Comparison of ENCODE assay signal across 19 cellular contexts in genomic region chr13:59024434-59024833, GRCh38.
"Had no signal": no experiment of that assay in that cellular context is flagged by ENCODE, and none has a peak within 500 bp of the region (broad histone marks: within the 10 kb centered on the region; RNA-seq: fewer than 3 reads in every experiment).

No MANE protein-coding gene starts in this region.

- ATAC-seq: left ventricle myocardium superior; natural killer cell treated with Interleukin-12 subunit alpha and Interleukin-12 subunit beta and Interleukin-15 and Interleukin-18, amount 100 ng/mL, for 72 hours; right cardiac atrium had no signal

- DNase-seq: activated CD4-positive, alpha-beta T cell treated with anti-CD3 and anti-CD28 coated beads, Interleukin-2, amount 10 ng/mL, durations not matched to agents 7 days and 5 days; activated CD8-positive, alpha-beta memory T cell treated with anti-CD3 and anti-CD28 coated beads, Interleukin-2, amount 50 U/mL, for 48 hours; activated naive CD4-positive, alpha-beta T cell; activated naive CD8-positive, alpha-beta T cell treated with anti-CD3 and anti-CD28 coated beads, Interleukin-2, amount 10 ng/mL, durations not matched to agents 7 days and 5 days; aorta; esophagus squamous epithelium; hippocampal formation; kidney glomerular epithelial cell; left ventricle myocardium superior; mesendoderm; right cardiac atrium; stimulated activated CD4-positive, alpha-beta T cell treated with anti-CD3 and anti-CD28 coated beads, Interleukin-4, amount 100 ng/mL, for 24 hours; stimulated activated naive CD4-positive, alpha-beta T cell treated with Interleukin-2 at 50 U/mL for 16 hours; transverse colon had no signal

- H3K27ac Mint-ChIP-seq: activated CD4-positive, alpha-beta T cell treated with anti-CD3 and anti-CD28 coated beads, Interleukin-2, amount 10 ng/mL, durations not matched to agents 7 days and 5 days; activated naive CD8-positive, alpha-beta T cell treated with anti-CD3 and anti-CD28 coated beads, Interleukin-2, amount 10 ng/mL, durations not matched to agents 7 days and 5 days; natural killer cell treated with Interleukin-12 subunit alpha and Interleukin-12 subunit beta and Interleukin-15 and Interleukin-18, amount 100 ng/mL, for 72 hours; progenitor cell of endocrine pancreas; T-helper 2 cell treated with Interferon-gamma antibody and Interleukin-4, amounts not matched to agents 5 μg/mL and 100 μg/mL, for 36 hours had no signal

- H3K36me3 ChIP-seq: cardiac muscle cell, esophagus squamous epithelium, transverse colon had no signal

- H3K27me3 Mint-ChIP-seq: activated CD4-positive, alpha-beta T cell treated with anti-CD3 and anti-CD28 coated beads, Interleukin-2, amount 10 ng/mL, durations not matched to agents 7 days and 5 days; activated naive CD8-positive, alpha-beta T cell treated with anti-CD3 and anti-CD28 coated beads, Interleukin-2, amount 10 ng/mL, durations not matched to agents 7 days and 5 days; natural killer cell treated with Interleukin-12 subunit alpha and Interleukin-12 subunit beta and Interleukin-15 and Interleukin-18, amount 100 ng/mL, for 72 hours; progenitor cell of endocrine pancreas had no signal

- H3K4me1 Mint-ChIP-seq: activated CD4-positive, alpha-beta T cell treated with anti-CD3 and anti-CD28 coated beads, Interleukin-2, amount 10 ng/mL, durations not matched to agents 7 days and 5 days; activated naive CD8-positive, alpha-beta T cell treated with anti-CD3 and anti-CD28 coated beads, Interleukin-2, amount 10 ng/mL, durations not matched to agents 7 days and 5 days had no signal

- H3K9me3 Mint-ChIP-seq: activated CD4-positive, alpha-beta T cell treated with anti-CD3 and anti-CD28 coated beads, Interleukin-2, amount 10 ng/mL, durations not matched to agents 7 days and 5 days; natural killer cell treated with Interleukin-12 subunit alpha and Interleukin-12 subunit beta and Interleukin-15 and Interleukin-18, amount 100 ng/mL, for 72 hours; T-helper 2 cell treated with Interferon-gamma antibody and Interleukin-4, amounts not matched to agents 5 μg/mL and 100 μg/mL, for 36 hours had no signal

- H3K9me3 ChIP-seq: esophagus squamous epithelium, transverse colon had no signal

- H3K4me3 Mint-ChIP-seq: activated CD4-positive, alpha-beta T cell treated with anti-CD3 and anti-CD28 coated beads, Interleukin-2, amount 10 ng/mL, durations not matched to agents 7 days and 5 days; activated naive CD8-positive, alpha-beta T cell treated with anti-CD3 and anti-CD28 coated beads, Interleukin-2, amount 10 ng/mL, durations not matched to agents 7 days and 5 days; natural killer cell treated with Interleukin-12 subunit alpha and Interleukin-12 subunit beta and Interleukin-15 and Interleukin-18, amount 100 ng/mL, for 72 hours; T-helper 2 cell treated with Interferon-gamma antibody and Interleukin-4, amounts not matched to agents 5 μg/mL and 100 μg/mL, for 36 hours had no signal

- H3K4me1 ChIP-seq: esophagus squamous epithelium, transverse colon had no signal

- H3K27me3 ChIP-seq: cardiac muscle cell, esophagus squamous epithelium, transverse colon had no signal

- H3K4me3 ChIP-seq: cardiac muscle cell, esophagus squamous epithelium, skin epidermis, transverse colon had no signal

- H3K36me3 Mint-ChIP-seq: activated naive CD8-positive, alpha-beta T cell treated with anti-CD3 and anti-CD28 coated beads, Interleukin-2, amount 10 ng/mL, durations not matched to agents 7 days and 5 days; natural killer cell treated with Interleukin-12 subunit alpha and Interleukin-12 subunit beta and Interleukin-15 and Interleukin-18, amount 100 ng/mL, for 72 hours had no signal

- H3K27ac ChIP-seq: cardiac muscle cell, esophagus squamous epithelium, skin epidermis, transverse colon had no signal
